ENCODE assay signal across 1 cellular context in genomic region chr20:45592574-45593189, GRCh38.
TF ChIP-seq lines count a peak whose summit lies in the region.

No MANE protein-coding gene starts in this region.

TF ChIP-seq in WTC11, 78 proteins besides CTCF, POLR2A, EP300 and RAD21 (continued from another document):
- no peak for TF ChIP-seq E2F1 (CRISPR knock-in tag; IDR thresholded peaks at IDR 0.05)
TF ChIP-seq in WTC11: peak in this region for 0.
